1 cellular context compared by ENCODE assay signal in the genomic region with DNA sequence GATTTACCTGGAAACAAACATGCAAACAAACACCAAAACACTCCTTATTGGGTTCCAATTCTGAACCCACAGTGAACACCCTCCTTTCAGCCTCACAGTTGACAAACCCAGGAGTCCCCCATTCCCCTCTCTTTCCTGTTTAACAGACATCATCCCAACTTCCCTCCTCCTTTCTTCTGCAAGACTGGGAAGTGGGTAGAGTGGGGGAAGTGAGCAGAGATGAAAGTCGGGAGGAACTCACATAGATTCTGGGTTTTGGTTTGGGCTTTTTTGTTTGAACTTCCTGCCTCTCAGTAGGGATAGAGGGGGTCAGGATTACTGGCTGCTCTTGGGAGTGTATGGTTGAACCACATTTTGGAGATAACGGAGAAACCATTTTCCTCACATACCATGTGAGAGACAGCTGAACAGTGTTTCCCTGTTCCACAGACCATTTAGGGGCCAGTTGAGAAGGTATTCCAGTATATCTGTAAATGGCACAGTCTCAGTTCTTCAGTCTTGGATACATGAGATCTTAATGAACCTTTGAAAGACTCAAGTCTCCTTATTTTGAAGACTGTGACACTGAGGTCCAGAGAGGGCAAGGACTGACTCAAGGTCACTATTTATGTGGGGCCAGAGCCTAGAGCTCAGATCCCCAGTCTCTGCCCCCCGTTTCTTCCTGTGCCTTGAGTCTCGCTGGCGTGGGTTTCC.
TF ChIP-seq lines count a peak whose summit lies in the region.

No MANE protein-coding gene starts in this region.

TF ChIP-seq in A549, 52 proteins besides CTCF, POLR2A, EP300 and RAD21 (continued from another document):
- TF ChIP-seq, protein P1, sequence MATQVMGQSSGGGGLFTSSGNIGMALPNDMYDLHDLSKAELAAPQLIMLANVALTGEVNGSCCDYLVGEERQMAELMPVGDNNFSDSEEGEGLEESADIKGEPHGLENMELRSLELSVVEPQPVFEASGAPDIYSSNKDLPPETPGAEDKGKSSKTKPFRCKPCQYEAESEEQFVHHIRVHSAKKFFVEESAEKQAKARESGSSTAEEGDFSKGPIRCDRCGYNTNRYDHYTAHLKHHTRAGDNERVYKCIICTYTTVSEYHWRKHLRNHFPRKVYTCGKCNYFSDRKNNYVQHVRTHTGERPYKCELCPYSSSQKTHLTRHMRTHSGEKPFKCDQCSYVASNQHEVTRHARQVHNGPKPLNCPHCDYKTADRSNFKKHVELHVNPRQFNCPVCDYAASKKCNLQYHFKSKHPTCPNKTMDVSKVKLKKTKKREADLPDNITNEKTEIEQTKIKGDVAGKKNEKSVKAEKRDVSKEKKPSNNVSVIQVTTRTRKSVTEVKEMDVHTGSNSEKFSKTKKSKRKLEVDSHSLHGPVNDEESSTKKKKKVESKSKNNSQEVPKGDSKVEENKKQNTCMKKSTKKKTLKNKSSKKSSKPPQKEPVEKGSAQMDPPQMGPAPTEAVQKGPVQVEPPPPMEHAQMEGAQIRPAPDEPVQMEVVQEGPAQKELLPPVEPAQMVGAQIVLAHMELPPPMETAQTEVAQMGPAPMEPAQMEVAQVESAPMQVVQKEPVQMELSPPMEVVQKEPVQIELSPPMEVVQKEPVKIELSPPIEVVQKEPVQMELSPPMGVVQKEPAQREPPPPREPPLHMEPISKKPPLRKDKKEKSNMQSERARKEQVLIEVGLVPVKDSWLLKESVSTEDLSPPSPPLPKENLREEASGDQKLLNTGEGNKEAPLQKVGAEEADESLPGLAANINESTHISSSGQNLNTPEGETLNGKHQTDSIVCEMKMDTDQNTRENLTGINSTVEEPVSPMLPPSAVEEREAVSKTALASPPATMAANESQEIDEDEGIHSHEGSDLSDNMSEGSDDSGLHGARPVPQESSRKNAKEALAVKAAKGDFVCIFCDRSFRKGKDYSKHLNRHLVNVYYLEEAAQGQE (IDR thresholded peaks at IDR 0.05), result peak; percentile 67
